Comparison of ENCODE assay signal across 19 cellular contexts in genomic region chr5:76379316-76379715, GRCh38. TPM values are rescaled to one million over a fixed set of nuclear protein-coding genes. Genes with fewer than 3 reads are reported as not detected.
A peak's percentile ranks its signal among the peaks of the same experiment; 100 is the strongest.
DNase-seq lines count a peak whose midpoint lies in the region; ATAC-seq and TF ChIP-seq lines count a peak whose summit lies in the region.
"Had no signal": no experiment of that assay in that cellular context is flagged by ENCODE, and none has a peak within 500 bp of the region (broad histone marks: within the 10 kb centered on the region; RNA-seq: fewer than 3 reads in every experiment).

No MANE protein-coding gene starts in this region.

- H3K4me1 ChIP-seq in neuronal stem cell (ENCODE audit: control insufficient read depth in 2 of 2, insufficient read depth in 1 of 2, low read depth in 1 of 2, low read length in 2 of 2) = peaks cover 3 to 8% of the 10 kb centered on the region in 2 donors
- H3K4me1 ChIP-seq: prostate gland, uterus had no signal

- no peak overlapping the region for H4K91ac ChIP-seq in neuronal stem cell (ENCODE audit: low read depth, low read length, poor library complexity)

- ATAC-seq in activated naive CD4-positive, alpha-beta T cell treated with anti-CD3 and anti-CD28 coated beads, Interleukin-2, amount 50 U/mL, for 72 hours = peak; percentile 50 to 70
- ATAC-seq in activated T-helper 17 cell treated with anti-CD3 and anti-CD28 coated beads, Interleukin-2, amount 50 U/mL, for 72 hours (replicated peaks) = peak; percentile 87
- no peak for ATAC-seq in Right ventricle myocardium superior (ENCODE audit: poor library complexity)
- no peak for ATAC-seq in GM19463 (IDR thresholded peaks at IDR 0.05; ENCODE audit: unreplicated experiment)

- no peaks in the 10 kb centered on the region for H3K9me3 Mint-ChIP-seq in activated naive CD4-positive, alpha-beta T cell treated with anti-CD3 and anti-CD28 coated beads, Interleukin-2, amount 50 U/mL, for 72 hours
- no peaks in the 10 kb centered on the region for H3K9me3 Mint-ChIP-seq in activated T-helper 17 cell treated with anti-CD3 and anti-CD28 coated beads, Interleukin-2, amount 50 U/mL, for 72 hours
- H3K9me3 Mint-ChIP-seq: stimulated activated naive CD8-positive, alpha-beta T cell treated with anti-CD3 and anti-CD28 coated beads, Interleukin-15, Interleukin-2, amounts not matched to agents 100 ng/mL and 50 ng/mL, for 24 hours had no signal

- no peak overlapping the region for H2BK12ac ChIP-seq in neuronal stem cell (ENCODE audit: low read length)

- H4K8ac ChIP-seq in neuronal stem cell (ENCODE audit: low read depth, low read length) = no peak overlapping the region

- H2AFZ ChIP-seq in neuronal stem cell (ENCODE audit: low read length) = peak overlapping the region; percentile 24

- H2BK5ac ChIP-seq in neuronal stem cell (ENCODE audit: low read length) = no peak overlapping the region

- TF ChIP-seq CTCF in LNCaP clone FGC (IDR thresholded peaks at IDR 0.05; ENCODE audit: control insufficient read depth, extremely low read depth, insufficient read depth) = no peak

- no peaks in the 10 kb centered on the region for H3K36me3 Mint-ChIP-seq in activated naive CD4-positive, alpha-beta T cell treated with anti-CD3 and anti-CD28 coated beads, Interleukin-2, amount 50 U/mL, for 72 hours
- H3K36me3 Mint-ChIP-seq in activated T-helper 17 cell treated with anti-CD3 and anti-CD28 coated beads, Interleukin-2, amount 50 U/mL, for 72 hours (ENCODE audit: low read depth) = no peaks in the 10 kb centered on the region

- no peak overlapping the region for H3K4ac ChIP-seq in neuronal stem cell (ENCODE audit: low read length)

- no peaks in the 10 kb centered on the region for H3K27me3 Mint-ChIP-seq in activated T-helper 17 cell treated with anti-CD3 and anti-CD28 coated beads, Interleukin-2, amount 50 U/mL, for 72 hours
- H3K27me3 Mint-ChIP-seq: stimulated activated naive CD8-positive, alpha-beta T cell treated with anti-CD3 and anti-CD28 coated beads, Interleukin-15, Interleukin-2, amounts not matched to agents 100 ng/mL and 50 ng/mL, for 24 hours had no signal

- intact Hi-C loops in Right ventricle myocardium superior (cut with DNase I) = no loop called here

- H3K14ac ChIP-seq in neuronal stem cell (ENCODE audit: low read length) = no peak overlapping the region

- H3K4me3 Mint-ChIP-seq in activated T-helper 17 cell treated with anti-CD3 and anti-CD28 coated beads, Interleukin-2, amount 50 U/mL, for 72 hours = peak overlapping the region; percentile 9
- H3K4me3 Mint-ChIP-seq: stimulated activated naive CD8-positive, alpha-beta T cell treated with anti-CD3 and anti-CD28 coated beads, Interleukin-15, Interleukin-2, amounts not matched to agents 100 ng/mL and 50 ng/mL, for 24 hours had no signal

- H3K9me3 ChIP-seq in neuronal stem cell (replicated peaks in 1 of 2; ENCODE audit: control insufficient read depth in 2 of 2, insufficient read depth in 1 of 2, low read depth in 1 of 2, low read length in 2 of 2) = no peaks in the 10 kb centered on the region
- H3K9me3 ChIP-seq: Peyer's patch, prostate gland, uterus had no signal

- H3K4me1 Mint-ChIP-seq in activated T-helper 17 cell treated with anti-CD3 and anti-CD28 coated beads, Interleukin-2, amount 50 U/mL, for 72 hours = peaks cover 22% of the 10 kb centered on the region

- H2AK5ac ChIP-seq in neuronal stem cell (ENCODE audit: low read depth, low read length) = no peak overlapping the region

- H3K4me3 ChIP-seq in LNCaP clone FGC (ENCODE audit: low read depth, low read length) (no peak overlapping the region), neuronal stem cell (ENCODE audit: low read length in 2 of 2) (no peak overlapping the region)
- H3K4me3 ChIP-seq: Peyer's patch, prostate gland, uterus had no signal

- H3K9ac ChIP-seq in neuronal stem cell (ENCODE audit: low read depth, low read length, poor library complexity) = no peak overlapping the region
- H3K9ac ChIP-seq: KMS-11 had no signal

- H3K27me3 ChIP-seq in neuronal stem cell (ENCODE audit: control insufficient read depth in 3 of 3, insufficient read depth in 3 of 3, low read depth in 1 of 3, low read length in 3 of 3) = no peaks in the 10 kb centered on the region
- H3K27me3 ChIP-seq: Peyer's patch, uterus had no signal

- no peak overlapping the region for H3K4me2 ChIP-seq in neuronal stem cell (ENCODE audit: insufficient read depth, low read length, poor library complexity, severe bottlenecking)
- H3K4me2 ChIP-seq: KMS-11 had no signal

- no peak overlapping the region for H3K27ac ChIP-seq in neuronal stem cell (replicated peaks; ENCODE audit: low read length)
- H3K27ac ChIP-seq: KMS-11, Peyer's patch, uterus had no signal

- no peaks in the 10 kb centered on the region for H3K36me3 ChIP-seq in neuronal stem cell (replicated peaks in 1 of 2; ENCODE audit: control insufficient read depth in 2 of 2, insufficient read depth in 2 of 2, low read length in 2 of 2)
- H3K36me3 ChIP-seq: Peyer's patch, prostate gland, uterus had no signal

- no peak overlapping the region for H3K23ac ChIP-seq in neuronal stem cell (ENCODE audit: low read depth, low read length, poor library complexity)

- no CpG with 5 or more reads among the region's 5 CpGs for WGBS in neuronal stem cell (ENCODE audit: extremely low coverage in 2 of 2, insufficient read length in 2 of 2, insufficient replicate concordance in 1 of 2), 2 donors

- H2BK120ac ChIP-seq in neuronal stem cell (ENCODE audit: low read depth, low read length) = no peak overlapping the region

- DNase-seq in activated naive CD4-positive, alpha-beta T cell treated with anti-CD3 and anti-CD28 coated beads, Interleukin-2, amount 50 U/mL, for 72 hours (ENCODE audit: low spot score in 2 of 2) = no peak
- no peak for DNase-seq in activated naive CD4-positive, alpha-beta T cell (lab: John Stamatoyannopoulos, UW)
- DNase-seq in LNCaP clone FGC (ENCODE audit: low read depth) (peak; percentile 67), neuronal stem cell (ENCODE audit: low spot score) (no peak), Right ventricle myocardium superior (no peak), RPMI8226 (no peak)
- DNase-seq: activated CD4-positive, alpha-beta T cell treated with anti-CD3 and anti-CD28 coated beads for 4 hours; activated effector memory CD4-positive, alpha-beta T cell treated with Interleukin-2 at 50 U/mL for 16 hours; DND-41; HCEC 1CT; NCI-H187; NCI-H524 treated with DMSO at 0.1 percent for 48 hours; Peyer's patch; uterus had no signal

- H3K18ac ChIP-seq in neuronal stem cell (ENCODE audit: low read length) = no peak overlapping the region

- no peak overlapping the region for H3K27ac Mint-ChIP-seq in activated naive CD4-positive, alpha-beta T cell treated with anti-CD3 and anti-CD28 coated beads, Interleukin-2, amount 50 U/mL, for 72 hours
- H3K27ac Mint-ChIP-seq in activated T-helper 17 cell treated with anti-CD3 and anti-CD28 coated beads, Interleukin-2, amount 50 U/mL, for 72 hours = peak overlapping the region; percentile 12
- H3K27ac Mint-ChIP-seq: stimulated activated naive CD8-positive, alpha-beta T cell treated with anti-CD3 and anti-CD28 coated beads, Interleukin-15, Interleukin-2, amounts not matched to agents 100 ng/mL and 50 ng/mL, for 24 hours had no signal

- H3K79me1 ChIP-seq in neuronal stem cell (ENCODE audit: low read depth, low read length) = no peaks in the 10 kb centered on the region

- H2BK15ac ChIP-seq in neuronal stem cell (ENCODE audit: low read length) = no peak overlapping the region

RNA-seq across cellular contexts. Expression of gene IQGAP2, which starts 23.8 kb away (rescaled TPM):
- total RNA-seq in activated naive CD4-positive, alpha-beta T cell treated with anti-CD3 and anti-CD28 coated beads, Interleukin-2, amount 50 U/mL, for 72 hours = 10 to 100 TPM; 42.4 to 62.0 TPM
- 10 to 100 TPM; 83.2 to 92.1 TPM for total RNA-seq in activated T-helper 17 cell treated with anti-CD3 and anti-CD28 coated beads, Interleukin-2, amount 50 U/mL, for 72 hours
- 9.9 TPM for polyA plus RNA-seq in neuronal stem cell (2013, experiment 1 of 2)
- 10.5 TPM for polyA plus RNA-seq in neuronal stem cell (2013, experiment 2 of 2)
- 4.2 TPM for total RNA-seq in Right ventricle myocardium superior

Comparison
In these comparisons a context has a peak if more than half of its experiments do, and no peak if none do; other contexts are left out.
1. ATAC-seq: peak in activated naive CD4-positive, alpha-beta T cell treated with anti-CD3 and anti-CD28 coated beads, Interleukin-2, amount 50 U/mL, for 72 hours (2 of 2) and activated T-helper 17 cell treated with anti-CD3 and anti-CD28 coated beads, Interleukin-2, amount 50 U/mL, for 72 hours (single experiment); none in Right ventricle myocardium superior (single experiment) and GM19463 (single experiment).